9 cellular contexts compared by ENCODE assay signal in genomic region chr14:99682809-99683618, GRCh38. TPM values are rescaled to one million over a fixed set of nuclear protein-coding genes. Genes with fewer than 3 reads are reported as not detected.
A peak's percentile ranks its signal among the peaks of the same experiment; 100 is the strongest.
DNase-seq lines count a peak whose midpoint lies in the region; ATAC-seq and TF ChIP-seq lines count a peak whose summit lies in the region.
"Had no signal": no experiment of that assay in that cellular context is flagged by ENCODE, and none has a peak within 500 bp of the region (broad histone marks: within the 10 kb centered on the region; RNA-seq: fewer than 3 reads in every experiment).

No MANE protein-coding gene starts in this region.

- H3K9ac ChIP-seq in OCI-LY3 (ENCODE audit: low read length): peak overlapping the region; percentile 87
- H3K9ac ChIP-seq in muscle layer of colon (ENCODE audit: low read length): peak overlapping the region; percentile 87

- H3K36me3 ChIP-seq in OCI-LY3 (replicated peaks; ENCODE audit: low read depth, low read length) (no peaks in the 10 kb centered on the region), muscle layer of colon (ENCODE audit: insufficient read depth, low read length) (no peaks in the 10 kb centered on the region)

- H3K27me3 ChIP-seq in OCI-LY3 (ENCODE audit: low read depth, low read length) (peaks cover 28% of the 10 kb centered on the region), muscle layer of colon (ENCODE audit: control insufficient read depth in 1 of 2, insufficient read depth in 2 of 2, low read length in 2 of 2) (peaks cover 0 to 4% of the 10 kb centered on the region in 2 donors)

- H4K20me1 ChIP-seq in OCI-LY3 (ENCODE audit: insufficient read depth, low read length): no peaks in the 10 kb centered on the region

- H2AFZ ChIP-seq in OCI-LY3 (ENCODE audit: low read depth, low read length): peak overlapping the region; percentile 95

- DNase-seq in AG10803 (ENCODE audit: low read depth): peak; percentile 58
- DNase-seq in activated T-cell treated with anti-CD3 and anti-CD28 coated beads, Interleukin-2, amount 50 U/mL, for 1 hour: peak; percentile 85
- DNase-seq in stimulated activated CD8-positive, alpha-beta memory T cell treated with anti-CD3 and anti-CD28 coated beads, Interleukin-4, amount 100 ng/mL, for 4 hours (ENCODE audit: low read depth in 2 of 2, low spot score in 1 of 2): peak; percentile 61 to 65

- no peaks in the 10 kb centered on the region; the same call in 1 of the 2 replicates for H3K9me3 ChIP-seq in OCI-LY3 (ENCODE audit: insufficient read depth, low read length)
- H3K9me3 ChIP-seq in muscle layer of colon (ENCODE audit: low read length): peaks cover 2% of the 10 kb centered on the region

- ATAC-seq in GM18907 (IDR thresholded peaks at IDR 0.05; ENCODE audit: unreplicated experiment) (peak; percentile 45), HG03565 (IDR thresholded peaks at IDR 0.05; ENCODE audit: unreplicated experiment) (peak; percentile 38), esophagus mucosa (peak; percentile 28)

- H3K27ac ChIP-seq in OCI-LY3 (ENCODE audit: low read length) (peak overlapping the region; percentile 36), muscle layer of colon (ENCODE audit: low read depth, low read length) (peak overlapping the region; percentile 93)

- TF ChIP-seq CTCF in AG10803 (conservative IDR thresholded peaks at IDR 0.05; ENCODE audit: low read length): peak; percentile 75
- peak; percentile 85 for TF ChIP-seq CTCF in OCI-LY3 (IDR thresholded peaks at IDR 0.05; ENCODE audit: low read depth, low read length)

- no peaks in the 10 kb centered on the region for H3K79me2 ChIP-seq in OCI-LY3 (ENCODE audit: low read length)

- H3K4me2 ChIP-seq in OCI-LY3 (ENCODE audit: low read length): peak overlapping the region; percentile 98

- H3K4me3 ChIP-seq in AG10803 (ENCODE audit: low read length): peak overlapping the region; percentile 78
- H3K4me3 ChIP-seq in OCI-LY3 (ENCODE audit: low read length): peak overlapping the region; percentile 95
- H3K4me3 ChIP-seq in muscle layer of colon (ENCODE audit: low read depth in 1 of 2, low read length in 2 of 2): peak overlapping the region; percentile 88 to 89

- H3K4me1 ChIP-seq in OCI-LY3 (ENCODE audit: low read length) (peaks cover 12% of the 10 kb centered on the region; the same call in 1 of the 2 replicates), muscle layer of colon (ENCODE audit: insufficient read depth, low read length) (peaks cover 10% of the 10 kb centered on the region)

RNA-seq across cellular contexts. Expression of gene CYP46A1, which starts 1.1 kb away (rescaled TPM):
- not detected for total RNA-seq in esophagus mucosa

RNA-seq across cellular contexts. Expression of gene HHIPL1, which starts 38.1 kb away (rescaled TPM):
- 0.28 TPM for total RNA-seq in esophagus mucosa
- total RNA-seq: activated CD8-positive, alpha-beta memory T cell treated with anti-CD3 and anti-CD28 coated beads for 36 hours had no signal

Comparison
In these comparisons a context has a peak if more than half of its experiments do, and no peak if none do; other contexts are left out.
1. Peak in every context shown above with its lines: DNase-seq, ATAC-seq, H3K4me3 ChIP-seq and H3K27ac ChIP-seq.